8 cellular contexts compared by ENCODE assay signal in the genomic region with DNA sequence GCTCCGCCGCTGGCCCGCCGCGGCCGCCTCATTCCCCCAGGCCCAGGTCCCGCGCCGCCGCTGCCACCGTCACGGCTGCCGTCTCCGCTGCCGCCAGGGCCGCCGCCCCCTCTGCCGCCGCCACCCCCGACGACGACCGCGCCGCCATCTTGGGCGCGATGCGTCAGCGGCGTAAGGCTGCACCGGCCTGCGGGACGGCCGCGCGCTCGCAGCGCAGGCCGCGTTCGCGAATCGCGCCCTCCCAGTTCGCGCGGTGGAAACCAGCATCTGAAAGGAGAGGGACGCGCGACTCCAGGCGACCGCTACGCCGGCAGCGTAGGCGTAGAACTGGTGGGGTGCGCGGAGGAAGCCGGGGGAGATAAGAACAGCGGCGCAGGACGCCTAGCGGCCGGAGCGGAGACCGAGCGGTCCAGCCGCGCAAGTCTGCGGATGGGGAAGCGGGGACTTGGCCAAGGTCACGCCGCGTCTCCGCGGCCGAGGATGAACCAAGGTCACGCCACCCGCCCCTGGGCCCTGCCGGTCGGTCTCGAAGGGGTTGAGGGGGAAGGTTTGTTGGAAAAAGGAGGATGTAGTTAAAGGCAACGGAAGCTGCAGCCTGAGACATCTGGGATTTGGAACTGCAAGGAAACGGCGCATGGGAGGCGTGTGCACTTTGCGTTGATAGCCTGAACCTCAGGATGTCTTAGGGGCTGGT. TPM values are rescaled to one million over a fixed set of nuclear protein-coding genes. Genes with fewer than 3 reads are reported as not detected.
DNase-seq lines count a peak whose midpoint lies in the region; ATAC-seq and TF ChIP-seq lines count a peak whose summit lies in the region.

A gene (minus strand): TSS at position 173 of the 694 bp plus-strand sequence. CDS start 307 bp downstream, outside the sequence.

- DNase-seq in NCI-H128 (lab: John Stamatoyannopoulos, UW; ENCODE audit: unreplicated experiment) (peak; percentile 87), cardiac muscle cell (ENCODE audit: low read depth in 1 of 2, low spot score in 1 of 2) (peak; percentile 96), trophoblast cell (peak; percentile 91 to 95), transverse colon (peak; percentile 95)
- peak; percentile 85 for DNase-seq in activated naive CD8-positive, alpha-beta T cell treated with anti-CD3 and anti-CD28 coated beads, Interleukin-2, amount 50 U/mL, for 16 hours (ENCODE audit: low read depth, low spot score)

- H3K4me1 ChIP-seq in cardiac muscle cell (ENCODE audit: low read depth) (peaks cover 5% of the 10 kb centered on the region), trophoblast cell (ENCODE audit: control insufficient read depth in 1 of 2, insufficient read depth in 2 of 2, low read length in 2 of 2) (peaks cover 0 to 6% of the 10 kb centered on the region in 2 experiments), transverse colon (peaks cover 6 to 41% (median 23%) of the 10 kb centered on the region in 4 donors)

- H3K9me3 ChIP-seq in SU-DHL-6 (ENCODE audit: insufficient read depth, low read length) (peaks cover 8% of the 10 kb centered on the region; the same call in 1 of the 2 replicates), cardiac muscle cell (ENCODE audit: low read depth) (no peaks in the 10 kb centered on the region), trophoblast cell (ENCODE audit: insufficient read depth, low read depth, low read length) (no peaks in the 10 kb centered on the region), transverse colon (peaks cover 0 to 4% of the 10 kb centered on the region in 2 donors)

- peak within 1 kb of the TSS; percentile 65 for H3K4me3 ChIP-seq in SU-DHL-6 (ENCODE audit: insufficient read depth, low read length, poor library complexity, severe bottlenecking)
- H3K4me3 ChIP-seq in cardiac muscle cell, result peak within 1 kb of the TSS; percentile 73
- H3K4me3 ChIP-seq in trophoblast cell (ENCODE audit: low read depth, low read length), result peak within 1 kb of the TSS; percentile 85
- H3K4me3 ChIP-seq in transverse colon, result peak within 1 kb of the TSS; percentile 32 to 82 (median 74)

- TF ChIP-seq EP300 in transverse colon (IDR thresholded peaks at IDR 0.05; ENCODE audit: low read depth), result no peak

- peak within 1 kb of the TSS; percentile 89 for H3K14ac ChIP-seq in trophoblast cell (ENCODE audit: low read length)

- peak within 1 kb of the TSS; percentile 52 for H2BK5ac ChIP-seq in trophoblast cell (ENCODE audit: low read depth, low read length, poor library complexity)

- H2BK120ac ChIP-seq in trophoblast cell (ENCODE audit: insufficient read depth, low read length, poor library complexity), result peak within 1 kb of the TSS; percentile 65

- H4K8ac ChIP-seq in trophoblast cell (ENCODE audit: low read depth, low read length), result peak within 1 kb of the TSS; percentile 85

- peak within 1 kb of the TSS; percentile 23 for H2BK12ac ChIP-seq in trophoblast cell (ENCODE audit: low read length)

- no peaks in the 10 kb centered on the region for H3K9me2 ChIP-seq in SU-DHL-6 (replicated peaks; ENCODE audit: insufficient read depth, low read length)

- H3K36me3 ChIP-seq in SU-DHL-6 (ENCODE audit: low read length), result peaks cover 5% of the 10 kb centered on the region; the same call in 1 of the 2 replicates
- no peaks in the 10 kb centered on the region for H3K36me3 ChIP-seq in cardiac muscle cell
- no peaks in the 10 kb centered on the region for H3K36me3 ChIP-seq in trophoblast cell (ENCODE audit: control insufficient read depth in 1 of 2, insufficient read depth in 2 of 2, low read length in 2 of 2)
- no peaks in the 10 kb centered on the region for H3K36me3 ChIP-seq in transverse colon

- peak within 1 kb of the TSS; percentile 77 for H3K27ac ChIP-seq in SU-DHL-6 (ENCODE audit: low read depth, low read length)
- H3K27ac ChIP-seq in cardiac muscle cell, result peak within 1 kb of the TSS; percentile 84
- H3K27ac ChIP-seq in trophoblast cell (ENCODE audit: low read depth, low read length), result peak within 1 kb of the TSS; percentile 29
- H3K27ac ChIP-seq in transverse colon, result peak within 1 kb of the TSS; percentile 88 to 96 (median 93)

- H3K23ac ChIP-seq in trophoblast cell (ENCODE audit: low read length), result no peak within 1 kb of the TSS

- H3K9ac ChIP-seq in SU-DHL-6 (ENCODE audit: low read length) (peak within 1 kb of the TSS; percentile 90), trophoblast cell (ENCODE audit: low read length) (peak within 1 kb of the TSS; percentile 7)

- H3F3A ChIP-seq in SU-DHL-6 (ENCODE audit: insufficient read depth), result peaks cover 24% of the 10 kb centered on the region

- H4K20me1 ChIP-seq in SU-DHL-6 (ENCODE audit: low read depth, low read length), result peaks cover 4% of the 10 kb centered on the region; the same call in 1 of the 2 replicates

- no peak for TF ChIP-seq POLR2A in transverse colon (IDR thresholded peaks at IDR 0.05)

- H3K79me1 ChIP-seq in trophoblast cell (ENCODE audit: low read length), result peaks cover 8% of the 10 kb centered on the region

- peak within 1 kb of the TSS; percentile 66 for H3K4ac ChIP-seq in trophoblast cell (ENCODE audit: low read depth, low read length)

- peak within 1 kb of the TSS; percentile 88 for H2AFZ ChIP-seq in SU-DHL-6 (ENCODE audit: low read depth, low read length, severe bottlenecking)
- peak within 1 kb of the TSS; percentile 74 for H2AFZ ChIP-seq in trophoblast cell (ENCODE audit: insufficient read depth, low read length, poor library complexity)

- H2AK5ac ChIP-seq in trophoblast cell (ENCODE audit: low read length), result no peak within 1 kb of the TSS

- H3K79me2 ChIP-seq in SU-DHL-6 (ENCODE audit: insufficient read depth, low read length) (peaks cover 46% of the 10 kb centered on the region), trophoblast cell (ENCODE audit: control insufficient read depth, insufficient read depth, low read length, poor library complexity) (peaks cover 8% of the 10 kb centered on the region)

- no CpG with 5 or more reads among the region's 87 CpGs for WGBS in trophoblast cell (ENCODE audit: extremely low coverage, insufficient coverage, insufficient read length)
- 0% methylated on average over 5 to 70 of the region's 87 CpGs for WGBS in transverse colon (ENCODE audit: low coverage in 1 of 2), 2 donors

- peak within 1 kb of the TSS; percentile 79 for H4K12ac ChIP-seq in trophoblast cell (ENCODE audit: low read depth, low read length)

- ATAC-seq in HG02759 (IDR thresholded peaks at IDR 0.05; ENCODE audit: unreplicated experiment), result peak; percentile 87

- H4K91ac ChIP-seq in trophoblast cell (ENCODE audit: low read depth, low read length), result peak within 1 kb of the TSS; percentile 69

- intact Hi-C loops in transverse colon (cut with DNase I; ENCODE audit: low total_unique reads), result loop anchor here (5.0 kb wide), 1 partner anchor 145 kb away; a partner anchor contains a TSS

- H3K18ac ChIP-seq in trophoblast cell (ENCODE audit: low read length), result peak within 1 kb of the TSS; percentile 45

- H3K27me3 ChIP-seq in SU-DHL-6 (ENCODE audit: low read length), result no peaks in the 10 kb centered on the region
- H3K27me3 ChIP-seq in cardiac muscle cell, result no peaks in the 10 kb centered on the region
- H3K27me3 ChIP-seq in trophoblast cell (ENCODE audit: insufficient read depth, low read length), result no peaks in the 10 kb centered on the region
- H3K27me3 ChIP-seq in transverse colon, result no peaks in the 10 kb centered on the region

- in situ Hi-C loops in transverse colon (cut with MboI; ENCODE audit: low pct_ligation_motif_present in 1 of 4, low pct_unique_long_range_greater_than_20kb in 1 of 4, low sequenced_read_pairs in 3 of 4), result loop anchor here in 1 of 4 donors (25.0 kb wide), 1 partner anchor 130 kb away; no protein-coding TSS in a partner anchor

- peak; percentile 89 for TF ChIP-seq CTCF in GM12872 (IDR thresholded peaks at IDR 0.05; ENCODE audit: insufficient read depth, low read depth, low read length)
- peak; percentile 90 for TF ChIP-seq CTCF in SU-DHL-6 (IDR thresholded peaks at IDR 0.05; ENCODE audit: insufficient read depth, low read length, poor library complexity, severe bottlenecking)
- peak; percentile 80 for TF ChIP-seq CTCF in cardiac muscle cell (IDR thresholded peaks at IDR 0.05; ENCODE audit: low read depth, low read length)
- peak; percentile 73 to 92 (median 77) for TF ChIP-seq CTCF in transverse colon (IDR thresholded peaks at IDR 0.05)

- H3K4me2 ChIP-seq in SU-DHL-6 (ENCODE audit: low read depth, low read length, poor library complexity, severe bottlenecking) (peak within 1 kb of the TSS; percentile 72), trophoblast cell (ENCODE audit: low read length) (peak within 1 kb of the TSS; percentile 91)

RNA-seq across cellular contexts. Expression of the gene that starts here (rescaled TPM):
- total RNA-seq in cardiac muscle cell (26.1 and 29.1 TPM in 2 replicates), transverse colon (10 to 100 TPM in 3 of 4 donors, 1 to 10 TPM in 1; 9.6 to 27.9 (median 16.9) TPM)
- polyA plus RNA-seq in cardiac muscle cell, result 18.4 and 18.6 TPM in 2 replicates
- polyA plus RNA-seq in trophoblast cell (2013), result 5.7 TPM in 2 replicates

Comparison
In these comparisons a context has a peak if more than half of its experiments do, and no peak if none do; other contexts are left out.
1. Peak in every context shown above with its lines: DNase-seq, ATAC-seq, H3K4me3 ChIP-seq and H3K27ac ChIP-seq.
2. H3K27ac ChIP-seq: peak in every context shown above with its lines; median percentile 93 in transverse colon; 84 in cardiac muscle cell; 77 in SU-DHL-6; 29 in trophoblast cell.